ENCODE assay signal across 1 cellular context in the genomic region with DNA sequence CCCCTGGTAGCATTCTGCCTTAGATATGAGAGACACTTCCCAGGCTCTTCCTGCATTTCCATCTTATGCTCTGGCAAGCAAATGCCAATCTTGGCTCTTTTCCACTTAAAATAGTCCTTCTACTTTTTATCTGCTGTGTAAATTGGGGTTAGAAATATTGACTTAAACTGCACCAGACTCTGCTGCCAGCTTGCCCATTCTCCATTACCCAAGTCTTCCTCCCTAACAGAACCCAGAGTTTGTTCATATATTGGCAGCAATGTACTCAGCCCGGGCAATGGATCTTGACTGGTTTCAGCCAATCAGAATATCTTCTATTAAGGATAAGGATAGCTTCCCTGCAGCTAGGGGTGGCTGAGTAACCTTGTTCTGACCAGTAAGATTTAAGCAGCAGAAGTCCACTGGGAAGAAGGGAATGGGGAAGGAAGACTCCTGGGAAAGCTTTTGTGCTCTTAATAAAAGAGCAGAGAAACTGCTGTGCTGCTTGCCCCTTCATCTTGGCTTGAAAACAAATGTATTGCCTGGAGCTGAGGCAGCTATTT.
TF ChIP-seq lines count a peak whose summit lies in the region.

No MANE protein-coding gene starts in this region.

TF ChIP-seq in WTC11, 78 proteins besides CTCF, POLR2A, EP300 and RAD21 (continued from another document):
- TF ChIP-seq, protein P1, sequence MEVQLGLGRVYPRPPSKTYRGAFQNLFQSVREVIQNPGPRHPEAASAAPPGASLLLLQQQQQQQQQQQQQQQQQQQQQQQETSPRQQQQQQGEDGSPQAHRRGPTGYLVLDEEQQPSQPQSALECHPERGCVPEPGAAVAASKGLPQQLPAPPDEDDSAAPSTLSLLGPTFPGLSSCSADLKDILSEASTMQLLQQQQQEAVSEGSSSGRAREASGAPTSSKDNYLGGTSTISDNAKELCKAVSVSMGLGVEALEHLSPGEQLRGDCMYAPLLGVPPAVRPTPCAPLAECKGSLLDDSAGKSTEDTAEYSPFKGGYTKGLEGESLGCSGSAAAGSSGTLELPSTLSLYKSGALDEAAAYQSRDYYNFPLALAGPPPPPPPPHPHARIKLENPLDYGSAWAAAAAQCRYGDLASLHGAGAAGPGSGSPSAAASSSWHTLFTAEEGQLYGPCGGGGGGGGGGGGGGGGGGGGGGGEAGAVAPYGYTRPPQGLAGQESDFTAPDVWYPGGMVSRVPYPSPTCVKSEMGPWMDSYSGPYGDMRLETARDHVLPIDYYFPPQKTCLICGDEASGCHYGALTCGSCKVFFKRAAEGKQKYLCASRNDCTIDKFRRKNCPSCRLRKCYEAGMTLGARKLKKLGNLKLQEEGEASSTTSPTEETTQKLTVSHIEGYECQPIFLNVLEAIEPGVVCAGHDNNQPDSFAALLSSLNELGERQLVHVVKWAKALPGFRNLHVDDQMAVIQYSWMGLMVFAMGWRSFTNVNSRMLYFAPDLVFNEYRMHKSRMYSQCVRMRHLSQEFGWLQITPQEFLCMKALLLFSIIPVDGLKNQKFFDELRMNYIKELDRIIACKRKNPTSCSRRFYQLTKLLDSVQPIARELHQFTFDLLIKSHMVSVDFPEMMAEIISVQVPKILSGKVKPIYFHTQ (CRISPR knock-in tag; IDR thresholded peaks at IDR 0.05) = no peak
- TF ChIP-seq ZNF263 (CRISPR knock-in tag; IDR thresholded peaks at IDR 0.05; ENCODE audit: low read depth) (no peak), ZNF138 (CRISPR knock-in tag; conservative IDR thresholded peaks at IDR 0.05) (no peak), CREM (CRISPR knock-in tag; IDR thresholded peaks at IDR 0.05) (no peak), GABPB1 (CRISPR knock-in tag; IDR thresholded peaks at IDR 0.05) (no peak), SOX15 (CRISPR knock-in tag; IDR thresholded peaks at IDR 0.05) (no peak), RELA (CRISPR knock-in tag; IDR thresholded peaks at IDR 0.05; ENCODE audit: borderline replicate concordance) (no peak)
- TF ChIP-seq, protein P2, sequence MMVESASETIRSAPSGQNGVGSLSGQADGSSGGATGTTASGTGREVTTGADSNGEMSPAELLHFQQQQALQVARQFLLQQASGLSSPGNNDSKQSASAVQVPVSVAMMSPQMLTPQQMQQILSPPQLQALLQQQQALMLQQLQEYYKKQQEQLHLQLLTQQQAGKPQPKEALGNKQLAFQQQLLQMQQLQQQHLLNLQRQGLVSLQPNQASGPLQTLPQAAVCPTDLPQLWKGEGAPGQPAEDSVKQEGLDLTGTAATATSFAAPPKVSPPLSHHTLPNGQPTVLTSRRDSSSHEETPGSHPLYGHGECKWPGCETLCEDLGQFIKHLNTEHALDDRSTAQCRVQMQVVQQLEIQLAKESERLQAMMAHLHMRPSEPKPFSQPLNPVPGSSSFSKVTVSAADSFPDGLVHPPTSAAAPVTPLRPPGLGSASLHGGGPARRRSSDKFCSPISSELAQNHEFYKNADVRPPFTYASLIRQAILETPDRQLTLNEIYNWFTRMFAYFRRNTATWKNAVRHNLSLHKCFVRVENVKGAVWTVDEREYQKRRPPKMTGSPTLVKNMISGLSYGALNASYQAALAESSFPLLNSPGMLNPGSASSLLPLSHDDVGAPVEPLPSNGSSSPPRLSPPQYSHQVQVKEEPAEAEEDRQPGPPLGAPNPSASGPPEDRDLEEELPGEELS (CRISPR knock-in tag; IDR thresholded peaks at IDR 0.05) = no peak
